In the genomic region with DNA sequence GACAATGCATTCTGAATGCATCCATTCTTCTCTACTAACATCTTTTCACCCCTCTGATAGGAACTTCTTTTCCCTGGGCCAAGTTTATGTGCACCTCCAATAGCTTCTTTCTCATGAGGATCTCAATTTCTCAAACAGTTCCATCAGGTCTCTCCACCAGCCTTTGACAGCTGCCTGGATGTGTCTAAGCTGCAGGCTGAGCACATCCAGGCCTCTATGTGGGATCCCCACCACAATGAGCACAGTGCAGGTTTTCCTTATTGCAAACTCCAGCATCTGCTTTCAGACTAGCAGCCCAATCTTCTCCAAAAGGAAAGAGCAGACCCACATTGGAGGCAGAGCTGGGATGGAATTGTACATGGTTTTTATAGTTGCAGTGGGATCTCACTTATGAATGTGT, we compare ENCODE assay signal across 30 cellular contexts.
"Had no signal": no experiment of that assay in that cellular context is flagged by ENCODE, and none has a peak within 500 bp of the region (broad histone marks: within the 10 kb centered on the region; RNA-seq: fewer than 3 reads in every experiment).

No MANE protein-coding gene starts in this region.

- H3K9me3 ChIP-seq: adrenal gland had no signal

- H3K36me3 ChIP-seq: adrenal gland, cardiac muscle cell had no signal

- ATAC-seq: activated CD8-positive, alpha-beta T cell treated with anti-CD3 and anti-CD28 coated beads for 36 hours; activated naive CD4-positive, alpha-beta T cell treated with anti-CD3 and anti-CD28 coated beads, Interleukin-2, amount 50 U/mL, for 72 hours; activated T-cell treated with anti-CD3 and anti-CD28 coated beads, Interleukin-2, amount 50 U/mL, for 4 hours; activated T-cell treated with anti-CD3 and anti-CD28 coated beads, Interleukin-2, amount 50 U/mL, for 72 hours; activated T-helper 17 cell treated with anti-CD3 and anti-CD28 coated beads, Interleukin-2, amount 50 U/mL, for 72 hours had no signal

- H3K27ac ChIP-seq: adrenal gland, cardiac muscle cell, VCaP had no signal

- H3K4me3 ChIP-seq: adrenal gland, cardiac muscle cell had no signal

- H3K27me3 ChIP-seq: adrenal gland, cardiac muscle cell had no signal

- H3K4me1 ChIP-seq: adrenal gland had no signal

- DNase-seq: activated B cell treated with CpG ODN at 0.5 μM for 24 hours; activated CD4-positive, alpha-beta memory T cell treated with anti-CD3 and anti-CD28 coated beads for 36 hours; activated CD4-positive, alpha-beta T cell treated with anti-CD3 and anti-CD28 coated beads for 4 hours; activated CD4-positive, alpha-beta T cell treated with anti-CD3 and anti-CD28 coated beads, Interleukin-2, amount 10 ng/mL, durations not matched to agents 24 days and 14 days; activated CD4-positive, alpha-beta T cell treated with anti-CD3 and anti-CD28 coated beads, Interleukin-2, amount 50 U/mL, for 1 hour; activated CD4-positive, alpha-beta T cell treated with anti-CD3 and anti-CD28 coated beads, Interleukin-2, amount 50 U/mL, for 4 hours; activated CD4-positive, CD25-positive, alpha-beta regulatory T cell treated with anti-CD3 and anti-CD28 coated beads, Interleukin-2, amount 50 U/mL, for 72 hours; activated CD8-positive, alpha-beta memory T cell treated with anti-CD3 and anti-CD28 coated beads, Interleukin-2, amount 50 U/mL, for 4 hours; activated CD8-positive, alpha-beta T cell treated with anti-CD3 and anti-CD28 coated beads for 36 hours; activated effector memory CD4-positive, alpha-beta T cell treated with anti-CD3 and anti-CD28 coated beads, Interleukin-2, amount 50 U/mL, for 16 hours; activated gamma-delta T cell treated with Interleukin-2 at 50 U/mL for 16 hours; activated naive CD4-positive, alpha-beta T cell; activated naive CD4-positive, alpha-beta T cell treated with anti-CD3 and anti-CD28 coated beads for 36 hours; activated naive CD4-positive, alpha-beta T cell treated with anti-CD3 and anti-CD28 coated beads, Interleukin-2, amount 50 U/mL, for 16 hours; activated naive CD8-positive, alpha-beta T cell treated with anti-CD3 and anti-CD28 coated beads for 36 hours; activated T-cell treated with anti-CD3 and anti-CD28 coated beads for 4 hours; activated T-cell treated with anti-CD3 and anti-CD28 coated beads, Interleukin-2, amount 50 U/mL, for 1 hour; activated T-cell treated with anti-CD3 and anti-CD28 coated beads, Interleukin-2, amount 50 U/mL, for 4 hours; activated T-cell treated with anti-CD3 and anti-CD28 coated beads, Interleukin-2, amount 50 U/mL, for 72 hours; adrenal gland; amniotic stem cell; aorta; central memory CD4-positive, alpha-beta T cell; T-helper 1 cell; T-helper 2 cell; T-helper 9 cell had no signal
